Comparison of ENCODE assay signal across 8 cellular contexts in genomic region chr11:62545437-62546243, GRCh38. TPM values are rescaled to one million over a fixed set of nuclear protein-coding genes. Genes with fewer than 3 reads are reported as not detected.
DNase-seq lines count a peak whose midpoint lies in the region; ATAC-seq and TF ChIP-seq lines count a peak whose summit lies in the region.

No MANE protein-coding gene starts in this region.

- H3K4me1 ChIP-seq in Caco-2 = peaks cover 67% of the 10 kb centered on the region

- H3K9me3 Mint-ChIP-seq in Caco-2 (ENCODE audit: unreplicated experiment) (no peaks in the 10 kb centered on the region), WTC11 (no peaks in the 10 kb centered on the region)

- intact Hi-C loops in Caco-2 (cut with micrococcal nuclease; ENCODE audit: unreplicated experiment) (loop anchor here (1.0 to 2.0 kb wide), 3 partner anchors 15 to 48 kb away; no protein-coding TSS in a partner anchor), left colon (cut with DNase I, micrococcal nuclease) (loop anchor here in 1 of 2 donors (10.0 kb wide), 1 partner anchor 121 kb away; no protein-coding TSS in a partner anchor)

- H3K4me3 Mint-ChIP-seq in Caco-2 (ENCODE audit: unreplicated experiment) = peak overlapping the region; percentile 100
- peak overlapping the region; percentile 82 for H3K4me3 Mint-ChIP-seq in WTC11

- TF ChIP-seq CTCF in Caco-2 (IDR thresholded peaks at IDR 0.05; ENCODE audit: insufficient read depth in 1 of 2, low read depth in 1 of 2, low read length in 1 of 2, severe bottlenecking in 1 of 2, unreplicated experiment in 1 of 2) = peak in 1 of 2 experiments; percentile 9
- no peak for TF ChIP-seq CTCF in WTC11 (IDR thresholded peaks at IDR 0.05)

- H3K4me3 ChIP-seq in Caco-2 (ENCODE audit: low read depth, low read length) = peak overlapping the region; percentile 87

- no peaks in the 10 kb centered on the region for H3K9me3 ChIP-seq in Caco-2

- POLR2A ChIA-PET in Caco-2 (lab: Charles Lee) (interaction anchor here (0.6 to 1.4 kb wide), 4 partner anchors 8 to 45 kb away, joined by 3 to 11 read pairs (median 4); partner anchors contain the start of gene EEF1G), WTC11 (lab: Charles Lee) (interaction anchor here (0.7 to 2.2 kb wide), 9 partner anchors 15 to 151 kb away, joined by 3 to 6 read pairs (median 5); partner anchors contain the start of genes C11orf98, CSKMT, EEF1G and TUT1)

- H3K27ac Mint-ChIP-seq in Caco-2 (ENCODE audit: unreplicated experiment) (peak overlapping the region; percentile 97), WTC11 (no peak overlapping the region)

- H3K36me3 Mint-ChIP-seq in Caco-2 (ENCODE audit: insufficient read depth, unreplicated experiment) (peaks cover 68% of the 10 kb centered on the region), WTC11 (no peaks in the 10 kb centered on the region)

- H3K27me3 ChIP-seq in Caco-2 (replicated peaks; ENCODE audit: control insufficient read depth, insufficient read depth, low read length) = no peaks in the 10 kb centered on the region

- H3K27me3 Mint-ChIP-seq in Caco-2 (ENCODE audit: insufficient read depth, unreplicated experiment) = no peaks in the 10 kb centered on the region
- peaks cover 92% of the 10 kb centered on the region for H3K27me3 Mint-ChIP-seq in WTC11 (ENCODE audit: low read depth)

- peak; percentile 48 for ATAC-seq in WTC11
- peak; percentile 48 for ATAC-seq in left colon
- no peak for ATAC-seq in HG03432 (IDR thresholded peaks at IDR 0.05; ENCODE audit: unreplicated experiment)
- no peak for ATAC-seq in GM21423 (IDR thresholded peaks at IDR 0.05; ENCODE audit: unreplicated experiment)

- peaks cover 2% of the 10 kb centered on the region; the same call in 1 of the 2 replicates for H3K36me3 ChIP-seq in Caco-2 (ENCODE audit: control insufficient read depth, insufficient read depth, low read length)

- CTCF ChIA-PET in Caco-2 (lab: Charles Lee) (interaction anchor here (0.5 to 4.5 kb wide), 11 partner anchors 8 to 151 kb away, joined by 3 to 79 read pairs (median 5); partner anchors contain the start of gene EEF1G), WTC11 (lab: Charles Lee) (interaction anchor here (1.0 to 13.3 kb wide), 9 partner anchors 11 to 151 kb away, joined by 3 to 552 read pairs (median 85); partner anchors contain the start of genes EML3 and SCGB1A1)

- BruUV-seq in Caco-2 (replicated peaks; lab: Mats Ljungman, UMichigan) = no TSS peak

- H3K4me1 Mint-ChIP-seq in Caco-2 (ENCODE audit: low read depth, unreplicated experiment) (peaks cover 51% of the 10 kb centered on the region), WTC11 (peaks cover 43% of the 10 kb centered on the region)

- peak; percentile 93 for DNase-seq in Caco-2
- DNase-seq in LHCN-M2 (ENCODE audit: low read depth) = peak; percentile 94
- peak; percentile 80 for DNase-seq in WTC11 (ENCODE audit: low spot score)
- peak; percentile 38 for DNase-seq in cortex of kidney (lab: John Stamatoyannopoulos, UW)
- DNase-seq in left colon = peak; percentile 91
- peak; percentile 59 to 76 for DNase-seq in stimulated activated CD4-positive, alpha-beta T cell treated with anti-CD3 and anti-CD28 coated beads, Interleukin-4, amount 100 ng/mL, for 4 hours

TF ChIP-seq in WTC11, 78 proteins besides CTCF, POLR2A, EP300 and RAD21 (continues in another document):
- TF ChIP-seq ATF2 (CRISPR knock-in tag; IDR thresholded peaks at IDR 0.05; ENCODE audit: borderline replicate concordance, low read depth) = no peak
- TF ChIP-seq ESRRA (CRISPR knock-in tag; IDR thresholded peaks at IDR 0.05; ENCODE audit: borderline replicate concordance) = no peak
- peak; percentile 52; the same call in 1 of the 2 replicates for TF ChIP-seq TEAD1 (CRISPR knock-in tag; IDR thresholded peaks at IDR 0.05)
- no peak for TF ChIP-seq ATF1 (CRISPR knock-in tag; IDR thresholded peaks at IDR 0.05)
- TF ChIP-seq E2F5 (CRISPR knock-in tag; IDR thresholded peaks at IDR 0.05) = no peak
- TF ChIP-seq IRF2 (CRISPR knock-in tag; IDR thresholded peaks at IDR 0.05; ENCODE audit: borderline replicate concordance, low read depth) = no peak
- no peak for TF ChIP-seq USF1 (CRISPR knock-in tag; IDR thresholded peaks at IDR 0.05)
- TF ChIP-seq ZBTB21 (CRISPR knock-in tag; IDR thresholded peaks at IDR 0.05; ENCODE audit: borderline replicate concordance) = no peak
- TF ChIP-seq MAX (CRISPR knock-in tag; IDR thresholded peaks at IDR 0.05) = peak; percentile 68; the same call in 1 of the 2 replicates
- TF ChIP-seq ZNF425 (CRISPR knock-in tag; conservative IDR thresholded peaks at IDR 0.05) = no peak
- TF ChIP-seq NFE2L1 (CRISPR knock-in tag; IDR thresholded peaks at IDR 0.05) = 0 out of 2 replicates have a peak, but pooled peaks have one; percentile 31
- TF ChIP-seq NFATC4 (CRISPR knock-in tag; IDR thresholded peaks at IDR 0.05) = no peak
- no peak for TF ChIP-seq TCF7 (CRISPR knock-in tag; IDR thresholded peaks at IDR 0.05; ENCODE audit: low read depth)
- TF ChIP-seq NR3C1 (CRISPR knock-in tag; conservative IDR thresholded peaks at IDR 0.05; ENCODE audit: low read depth) = no peak

RNA-seq across cellular contexts. Expression of gene AHNAK, which starts 1.0 kb away (rescaled TPM):
- total RNA-seq in Caco-2 (2022) (312 and 324 TPM in 2 replicates), LHCN-M2 (2014; rRNA removed) (313 and 332 TPM in 2 replicates), WTC11 (2021) (10.9 to 21.0 TPM (median 11.5 TPM) in 3 replicates), left colon (100 to 1,000 TPM; 629 to 631 TPM)
- polyA plus RNA-seq in LHCN-M2 (2012) = 160 TPM

RNA-seq across cellular contexts. Expression of gene EEF1G, which starts 28.1 kb away (rescaled TPM):
- 2,004 and 2,035 TPM in 2 replicates for total RNA-seq in Caco-2 (2022)
- 1,532 and 1,571 TPM in 2 replicates for total RNA-seq in LHCN-M2 (2014; rRNA removed)
- polyA plus RNA-seq in LHCN-M2 (2012) = 1,893 TPM
- 1,667 to 1,857 TPM (median 1,846 TPM) in 3 replicates for total RNA-seq in WTC11 (2021)
- total RNA-seq in left colon = 1,000 to 10,000 TPM; 1,192 to 1,207 TPM

RNA-seq across cellular contexts. Expression of gene TUT1, which starts 45.7 kb away (rescaled TPM):
- total RNA-seq in Caco-2 (2022) (27.2 and 30.2 TPM in 2 replicates), LHCN-M2 (2014; rRNA removed) (9.0 and 9.8 TPM in 2 replicates), WTC11 (2021) (35.3 to 40.0 TPM (median 37.3 TPM) in 3 replicates), left colon (10 to 100 TPM; 14.0 to 14.7 TPM)
- polyA plus RNA-seq in LHCN-M2 (2012) = 8.8 TPM

RNA-seq across cellular contexts. Expression of gene MTA2, which starts 56.0 kb away (rescaled TPM):
- total RNA-seq in Caco-2 (2022) (134 and 135 TPM in 2 replicates), LHCN-M2 (2014; rRNA removed) (142 and 149 TPM in 2 replicates), WTC11 (2021) (101 to 115 TPM (median 103 TPM) in 3 replicates), left colon (10 to 100 TPM; 84.5 to 96.6 TPM)
- 66.8 TPM for polyA plus RNA-seq in LHCN-M2 (2012)

Comparison
In these comparisons a context has a peak if more than half of its experiments do, and no peak if none do; other contexts are left out.
1. DNase-seq: peak in every context shown above with its lines; median percentile 94 in LHCN-M2; 93 in Caco-2; 91 in left colon; 80 in WTC11; 68 in stimulated activated CD4-positive, alpha-beta T cell treated with anti-CD3 and anti-CD28 coated beads, Interleukin-4, amount 100 ng/mL, for 4 hours; 38 in cortex of kidney.
2. ATAC-seq: peak in WTC11 (single experiment) and left colon (single experiment); none in HG03432 (single experiment) and GM21423 (single experiment).
3. RNA of gene AHNAK, which starts 1.0 kb away (total RNA-seq): 629 to 631 TPM in left colon, 313 to 332 TPM in LHCN-M2 and 312 to 324 TPM in Caco-2; 10.9 to 21.0 TPM in WTC11; every median in the first group is over 10 times any median in the second.